16 cellular contexts compared by ENCODE assay signal in the genomic region with DNA sequence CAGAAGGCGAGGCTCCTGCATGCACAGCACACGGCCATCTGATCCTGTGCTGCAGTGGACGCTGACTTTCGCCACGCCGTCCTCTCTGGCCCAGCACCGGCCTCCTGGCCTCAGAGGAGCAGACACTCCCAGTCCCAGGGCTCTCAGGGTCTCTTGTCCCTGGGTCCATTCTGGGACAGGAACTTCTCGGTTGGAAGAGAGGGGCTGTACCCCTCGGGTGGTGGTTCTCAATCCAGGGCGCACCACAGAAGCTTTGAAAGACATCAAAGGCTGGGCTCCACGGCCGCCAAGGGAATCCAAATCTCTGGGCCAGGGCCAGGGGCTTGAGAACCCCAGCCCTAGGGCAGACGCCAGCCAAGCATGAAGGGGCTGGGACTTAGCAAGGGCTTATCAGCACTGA.
"Had no signal": no experiment of that assay in that cellular context is flagged by ENCODE, and none has a peak within 500 bp of the region (broad histone marks: within the 10 kb centered on the region; RNA-seq: fewer than 3 reads in every experiment).

No MANE protein-coding gene starts in this region.

- H3K9me3 Mint-ChIP-seq: activated naive CD4-positive, alpha-beta T cell treated with anti-CD3 and anti-CD28 coated beads, Interleukin-2, amount 50 U/mL, for 72 hours; activated T-cell treated with anti-CD3 and anti-CD28 coated beads, Interleukin-2, amount 50 U/mL, for 4 hours; stimulated activated memory B cell treated with anti-CD40 and anti-IgM and Interleukin-4, amounts not matched to agents 10 μg/mL and 1 μg/mL and 100 μg/mL, for 72 hours had no signal

- H3K36me3 Mint-ChIP-seq: activated naive CD4-positive, alpha-beta T cell treated with anti-CD3 and anti-CD28 coated beads, Interleukin-2, amount 50 U/mL, for 72 hours had no signal

- H3K27ac Mint-ChIP-seq: activated CD8-positive, alpha-beta memory T cell treated with anti-CD3 and anti-CD28 coated beads, Interleukin-2, amount 10 ng/mL, durations not matched to agents 7 days and 5 days; stimulated activated memory B cell treated with anti-CD40 and anti-IgM and Interleukin-4, amounts not matched to agents 10 μg/mL and 1 μg/mL and 100 μg/mL, for 72 hours had no signal

- H3K27me3 Mint-ChIP-seq: activated CD8-positive, alpha-beta memory T cell treated with anti-CD3 and anti-CD28 coated beads, Interleukin-2, amount 10 ng/mL, durations not matched to agents 7 days and 5 days; stimulated activated memory B cell treated with anti-CD40 and anti-IgM and Interleukin-4, amounts not matched to agents 10 μg/mL and 1 μg/mL and 100 μg/mL, for 72 hours had no signal

- H3K4me3 Mint-ChIP-seq: activated CD8-positive, alpha-beta memory T cell treated with anti-CD3 and anti-CD28 coated beads, Interleukin-2, amount 10 ng/mL, durations not matched to agents 7 days and 5 days; activated T-cell treated with anti-CD3 and anti-CD28 coated beads, Interleukin-2, amount 50 U/mL, for 4 hours; stimulated activated memory B cell treated with anti-CD40 and anti-IgM and Interleukin-4, amounts not matched to agents 10 μg/mL and 1 μg/mL and 100 μg/mL, for 72 hours had no signal

- ATAC-seq: activated CD8-positive, alpha-beta memory T cell treated with anti-CD3 and anti-CD28 coated beads, Interleukin-2, amount 10 ng/mL, durations not matched to agents 7 days and 5 days; activated naive CD4-positive, alpha-beta T cell treated with anti-CD3 and anti-CD28 coated beads, Interleukin-2, amount 50 U/mL, for 72 hours; activated T-cell treated with anti-CD3 and anti-CD28 coated beads, Interleukin-2, amount 50 U/mL, for 4 hours; stimulated activated memory B cell treated with anti-CD40 and anti-IgM and Interleukin-4, amounts not matched to agents 10 μg/mL and 1 μg/mL and 100 μg/mL, for 72 hours had no signal

- DNase-seq: activated CD4-positive, alpha-beta T cell treated with anti-CD3 and anti-CD28 coated beads for 1 hour; activated CD4-positive, alpha-beta T cell treated with anti-CD3 and anti-CD28 coated beads, Interleukin-2, amount 50 U/mL, for 4 hours; activated CD8-positive, alpha-beta memory T cell treated with anti-CD3 and anti-CD28 coated beads, Interleukin-2, amount 10 ng/mL, durations not matched to agents 7 days and 5 days; activated effector memory CD4-positive, alpha-beta T cell treated with Interleukin-2 at 50 U/mL for 16 hours; activated T-cell treated with anti-CD3 and anti-CD28 coated beads, Interleukin-2, amount 50 U/mL, for 4 hours; caudate nucleus; foreskin fibroblast; glutamatergic neuron; hypothalamus; kidney glomerular epithelial cell; midbrain; posterior cingulate gyrus; retina; T-helper 9 cell had no signal
